In genomic region chr5:55187370-55187769, GRCh38 we compare ENCODE assay signal across 1 cellular context.
TF ChIP-seq lines count a peak whose summit lies in the region.

No MANE protein-coding gene starts in this region.

TF ChIP-seq in A549, 52 proteins besides CTCF, POLR2A, EP300 and RAD21 (continued from another document):
- no peak for TF ChIP-seq BCL3 (IDR thresholded peaks at IDR 0.05)
- TF ChIP-seq FOXS1 (CRISPR knock-in tag; IDR thresholded peaks at IDR 0.05) = no peak
- no peak for TF ChIP-seq CHD4 (IDR thresholded peaks at IDR 0.05; ENCODE audit: borderline replicate concordance)
- no peak for TF ChIP-seq REST (IDR thresholded peaks at IDR 0.05)
